Comparison of ENCODE assay signal across 9 cellular contexts in genomic region chr16:964696-965395, GRCh38. TPM values are rescaled to one million over a fixed set of nuclear protein-coding genes. Genes with fewer than 3 reads are reported as not detected.
DNase-seq lines count a peak whose midpoint lies in the region; ATAC-seq and TF ChIP-seq lines count a peak whose summit lies in the region.
"Had no signal": no experiment of that assay in that cellular context is flagged by ENCODE, and none has a peak within 500 bp of the region (broad histone marks: within the 10 kb centered on the region; RNA-seq: fewer than 3 reads in every experiment).

No MANE protein-coding gene starts in this region.

- H3K9me3 ChIP-seq in uterus, result no peaks in the 10 kb centered on the region

- no peak for TF ChIP-seq POLR2A in uterus (IDR thresholded peaks at IDR 0.05)

- H3K27ac ChIP-seq in layer of hippocampus (ENCODE audit: low read depth, low read length) (peak overlapping the region; percentile 85), uterus (no peak overlapping the region), brain microvascular endothelial cell (no peak overlapping the region)
- H3K27ac ChIP-seq: HL-60 had no signal

- peak; percentile 49 for ATAC-seq in activated CD8-positive, alpha-beta T cell treated with anti-CD3 and anti-CD28 coated beads, Interleukin-2, amount 10 ng/mL, durations not matched to agents 7 days and 5 days

- POLR2A ChIA-PET in activated CD8-positive, alpha-beta T cell treated with anti-CD3 and anti-CD28 coated beads, Interleukin-2, amount 10 ng/mL, durations not matched to agents 7 days and 5 days (lab: Charles Lee), result interaction anchor here (0.6 to 0.8 kb wide), 2 partner anchors 100 to 232 kb away, joined by 3 read pairs; no protein-coding TSS in a partner anchor

- H3K27me3 Mint-ChIP-seq in activated CD8-positive, alpha-beta T cell treated with anti-CD3 and anti-CD28 coated beads, Interleukin-2, amount 10 ng/mL, durations not matched to agents 7 days and 5 days (ENCODE audit: low read depth), result no peaks in the 10 kb centered on the region

- DNase-seq in NCI-H187 treated with DMSO at 0.1 percent for 48 hours (lab: John Stamatoyannopoulos, UW), result peak; percentile 21
- no peak for DNase-seq in activated CD8-positive, alpha-beta T cell treated with anti-CD3 and anti-CD28 coated beads, Interleukin-2, amount 10 ng/mL, durations not matched to agents 7 days and 5 days
- peak; percentile 38 to 74 for DNase-seq in stimulated activated CD4-positive, alpha-beta T cell treated with anti-CD3 and anti-CD28 coated beads, Interleukin-4, amount 100 ng/mL, for 48 hours (ENCODE audit: low read depth in 2 of 2)
- DNase-seq in NCI-H446 (lab: John Stamatoyannopoulos, UW), result no peak
- DNase-seq in NCI-H524 (lab: John Stamatoyannopoulos, UW), result no peak
- DNase-seq in uterus, result no peak
- no peak for DNase-seq in brain microvascular endothelial cell

- H3K27me3 ChIP-seq in layer of hippocampus (ENCODE audit: control insufficient read depth, insufficient read depth, low read length), result no peaks in the 10 kb centered on the region
- H3K27me3 ChIP-seq in uterus, result no peaks in the 10 kb centered on the region
- no peaks in the 10 kb centered on the region for H3K27me3 ChIP-seq in brain microvascular endothelial cell (replicated peaks)

- no peaks in the 10 kb centered on the region for H3K36me3 ChIP-seq in uterus
- H3K36me3 ChIP-seq in brain microvascular endothelial cell (replicated peaks), result no peaks in the 10 kb centered on the region

- in situ Hi-C loops in brain microvascular endothelial cell (cut with HindIII; ENCODE audit: low pct_ligation_motif_present, low sequenced_read_pairs), result no loop called here

- peak overlapping the region; percentile 40 for H3K4me3 Mint-ChIP-seq in activated CD8-positive, alpha-beta T cell treated with anti-CD3 and anti-CD28 coated beads, Interleukin-2, amount 10 ng/mL, durations not matched to agents 7 days and 5 days

- no peak overlapping the region for H3K4me3 ChIP-seq in uterus
- no peak overlapping the region for H3K4me3 ChIP-seq in brain microvascular endothelial cell (ENCODE audit: low read depth, low read length)

- CTCF ChIA-PET in activated CD8-positive, alpha-beta T cell treated with anti-CD3 and anti-CD28 coated beads, Interleukin-2, amount 10 ng/mL, durations not matched to agents 7 days and 5 days (lab: Charles Lee), result interaction anchor here (1.3 kb wide), 1 partner anchor 48 kb away, joined by 3 read pairs; no protein-coding TSS in a partner anchor

- H3K27ac Mint-ChIP-seq in activated CD8-positive, alpha-beta T cell treated with anti-CD3 and anti-CD28 coated beads, Interleukin-2, amount 10 ng/mL, durations not matched to agents 7 days and 5 days, result peak overlapping the region; percentile 74

- peaks cover 0 to 3% of the 10 kb centered on the region in 2 donors for H3K4me1 ChIP-seq in uterus

- intact Hi-C loops in uterus (cut with DNase I; ENCODE audit: low total_unique reads), result no loop called here

- H3K9me3 Mint-ChIP-seq in activated CD8-positive, alpha-beta T cell treated with anti-CD3 and anti-CD28 coated beads, Interleukin-2, amount 10 ng/mL, durations not matched to agents 7 days and 5 days (ENCODE audit: insufficient read depth), result no peaks in the 10 kb centered on the region

- H3K4me1 Mint-ChIP-seq in activated CD8-positive, alpha-beta T cell treated with anti-CD3 and anti-CD28 coated beads, Interleukin-2, amount 10 ng/mL, durations not matched to agents 7 days and 5 days (ENCODE audit: low read depth), result peaks cover 29% of the 10 kb centered on the region

- no peak for TF ChIP-seq CTCF in uterus (IDR thresholded peaks at IDR 0.05)
- TF ChIP-seq CTCF in brain microvascular endothelial cell (IDR thresholded peaks at IDR 0.05; ENCODE audit: low read depth, low read length, missing control alignments), result no peak

- H3K36me3 Mint-ChIP-seq in activated CD8-positive, alpha-beta T cell treated with anti-CD3 and anti-CD28 coated beads, Interleukin-2, amount 10 ng/mL, durations not matched to agents 7 days and 5 days (ENCODE audit: low read depth), result peaks cover 17% of the 10 kb centered on the region

RNA-seq across cellular contexts. Expression of gene LMF1, which starts 5.9 kb away (rescaled TPM):
- total RNA-seq in activated CD8-positive, alpha-beta T cell treated with anti-CD3 and anti-CD28 coated beads, Interleukin-2, amount 10 ng/mL, durations not matched to agents 7 days and 5 days, result 10 to 100 TPM; 14.3 to 17.4 TPM
- total RNA-seq in uterus, result 10 to 100 TPM; 21.8 to 47.9 (median 36.0) TPM

RNA-seq across cellular contexts. Expression of gene SOX8, which starts 16.7 kb away (rescaled TPM):
- not detected for total RNA-seq in activated CD8-positive, alpha-beta T cell treated with anti-CD3 and anti-CD28 coated beads, Interleukin-2, amount 10 ng/mL, durations not matched to agents 7 days and 5 days
- total RNA-seq in uterus, result 1 to 10 TPM in 2 of 4 donors, under 1 TPM in 1, not detected in 1; under 0.01 to 6.4 (median 1.1) TPM

Comparison
In these comparisons a context has a peak if more than half of its experiments do, and no peak if none do; other contexts are left out.
1. DNase-seq: peak in NCI-H187 treated with DMSO at 0.1 percent for 48 hours (single experiment) and stimulated activated CD4-positive, alpha-beta T cell treated with anti-CD3 and anti-CD28 coated beads, Interleukin-4, amount 100 ng/mL, for 48 hours (2 of 2); none in activated CD8-positive, alpha-beta T cell treated with anti-CD3 and anti-CD28 coated beads, Interleukin-2, amount 10 ng/mL, durations not matched to agents 7 days and 5 days (single experiment), NCI-H446 (0 of 2), NCI-H524 (0 of 2), uterus (0 of 2) and brain microvascular endothelial cell (single experiment).